In genomic region chr19:52786464-52787354, GRCh38 we compare ENCODE assay signal across 8 cellular contexts. TPM values are rescaled to one million over a fixed set of nuclear protein-coding genes. Genes with fewer than 3 reads are reported as not detected.
DNase-seq lines count a peak whose midpoint lies in the region; TF ChIP-seq lines count a peak whose summit lies in the region.
"Not testable (repeated sequence)": the region's sequence is repeated elsewhere in the genome, so short reads cannot be mapped to it uniquely, and the experiment has no call there.

Gene ZNF600, minus strand, starts transcription at chr19:52786791. Its CDS starts 7,903 bp downstream, at chr19:52778888.

- not testable (repeated sequence) for H3K27me3 ChIP-seq in adipocyte (replicated peaks; ENCODE audit: control insufficient read depth, insufficient read depth, low read length); ovary

- H3K9me3 ChIP-seq in HEK293 (ENCODE audit: control insufficient read depth, insufficient read depth, low read depth, low read length); adipocyte (ENCODE audit: control insufficient read depth, low read length); ovary: not testable (repeated sequence)

- H3K36me3 ChIP-seq in HEK293 (ENCODE audit: control insufficient read depth in 2 of 2, insufficient read depth in 1 of 2, low read length in 2 of 2); adipocyte (ENCODE audit: control insufficient read depth, insufficient read depth, low read length, severe bottlenecking); ovary: not testable (repeated sequence)

- DNase-seq in GM03348 (ENCODE audit: low spot score) (peak; percentile 87), NCI-H1048 (lab: John Stamatoyannopoulos, UW) (peak; percentile 35), T-helper 2 cell (peak; percentile 42 to 79 (median 70)), adipocyte (ENCODE audit: low read depth) (peak; percentile 84), cardiac septum (ENCODE audit: low spot score) (peak; percentile 90), ovary (peak; percentile 73 to 91 (median 81))

- TF ChIP-seq CTCF in HEK293 (tag by site-specific recombination; IDR thresholded peaks at IDR 0.05); subcutaneous adipose tissue (IDR thresholded peaks at IDR 0.05; ENCODE audit: low read depth): not testable (repeated sequence)
- TF ChIP-seq CTCF in ovary (IDR thresholded peaks at IDR 0.05): peak in 2 of 3 donors; percentile 24 to 34

- intact Hi-C loops in cardiac septum (cut with DNase I); ovary (cut with DNase I): not testable (repeated sequence)

- CTCF ChIA-PET in HEK293 (lab: Yijun Ruan, JAX): not testable (repeated sequence)

- WGBS in ovary, 3 donors: 0 to 1% (median 1%) methylated on average over 47 of the region's 47 CpGs

- not testable (repeated sequence) for H3K27ac ChIP-seq in HEK293 (ENCODE audit: extremely low read depth, low read depth, low read length)
- H3K27ac ChIP-seq in ovary: peak within 1 kb of the TSS in 1 of 2 donors; percentile 57

- not testable (repeated sequence) for TF ChIP-seq POLR2A in ovary (IDR thresholded peaks at IDR 0.05)

- POLR2A ChIA-PET in HEK293 (lab: Yijun Ruan, JAX): interaction anchor here (0.7 kb wide), 1 partner anchor 450 kb away, joined by 8 read pairs; no protein-coding TSS in a partner anchor

- H3K4me3 ChIP-seq in HEK293 (ENCODE audit: low read depth, low read length) (peak within 1 kb of the TSS; percentile 53), adipocyte (ENCODE audit: low read length) (peak within 1 kb of the TSS; percentile 92), ovary (peak within 1 kb of the TSS; percentile 72)

- peak within 1 kb of the TSS; percentile 88 for H3K9ac ChIP-seq in adipocyte (ENCODE audit: low read length)

- TF ChIP-seq EP300 in ovary (IDR thresholded peaks at IDR 0.05): not testable (repeated sequence)

- H3K4me1 ChIP-seq in HEK293 (ENCODE audit: control insufficient read depth, insufficient read depth, low read length); adipocyte (ENCODE audit: control insufficient read depth, insufficient read depth, low read length); ovary (ENCODE audit: insufficient read depth): not testable (repeated sequence)

TF ChIP-seq in HEK293, 187 proteins besides CTCF, POLR2A, EP300 and RAD21:
- TF ChIP-seq ZBTB26 (tag by site-specific recombination; optimal IDR thresholded peaks at IDR 0.05) (peak; percentile 21), ZNF335 (tag by site-specific recombination; conservative IDR thresholded peaks at IDR 0.05) (0 out of 2 replicates have a peak, but pooled peaks have one; percentile 31), SP2 (tag by site-specific recombination; IDR thresholded peaks at IDR 0.05) (peak; percentile 70), PRDM10 (tag by site-specific recombination; IDR thresholded peaks at IDR 0.05) (peak; percentile 62), SP3 (tag by site-specific recombination; IDR thresholded peaks at IDR 0.05) (peak; percentile 60), ZBTB20 (tag by site-specific recombination; IDR thresholded peaks at IDR 0.05) (peak; percentile 52; the same call in 1 of the 2 replicates)

RNA-seq across cellular contexts. Expression of gene ZNF600, which starts in this region (rescaled TPM):
- total RNA-seq in cardiac septum: 2.2 TPM
- 10 to 100 TPM in 2 of 7 donors, 1 to 10 TPM in 5; 5.4 to 11.7 (median 8.1) TPM for total RNA-seq in ovary
- polyA plus RNA-seq in ovary: 1 to 10 TPM; 5.5 to 6.4 TPM
- total RNA-seq in subcutaneous adipose tissue: 10 to 100 TPM in 3 of 4 donors, 1 to 10 TPM in 1; 8.5 to 10.6 (median 10.3) TPM

Comparison
In these comparisons a context has a peak if more than half of its experiments do, and no peak if none do; other contexts are left out.
1. DNase-seq: peak in every context shown above with its lines; median percentile 90 in cardiac septum; 87 in GM03348; 84 in adipocyte; 81 in ovary; 70 in T-helper 2 cell; 35 in NCI-H1048.